In genomic region chr20:3848565-3848964, GRCh38 we compare ENCODE assay signal across 14 cellular contexts. TPM values are rescaled to one million over a fixed set of nuclear protein-coding genes. Genes with fewer than 3 reads are reported as not detected.
DNase-seq lines count a peak whose midpoint lies in the region; ATAC-seq and TF ChIP-seq lines count a peak whose summit lies in the region.
"Had no signal": no experiment of that assay in that cellular context is flagged by ENCODE, and none has a peak within 500 bp of the region (broad histone marks: within the 10 kb centered on the region; RNA-seq: fewer than 3 reads in every experiment).

No MANE protein-coding gene starts in this region.

- H3K9me3 ChIP-seq in PC-3 (ENCODE audit: low read length) (no peaks in the 10 kb centered on the region), thyroid gland (no peaks in the 10 kb centered on the region)
- H3K9me3 ChIP-seq: body of pancreas, spleen had no signal

- ATAC-seq in activated CD8-positive, alpha-beta memory T cell treated with anti-CD3 and anti-CD28 coated beads, Interleukin-2, amount 10 ng/mL, durations not matched to agents 7 days and 5 days, result no peak
- no peak for ATAC-seq in PC-3
- ATAC-seq in effector memory CD8-positive, alpha-beta T cell (replicated peaks), result no peak
- ATAC-seq: body of pancreas had no signal

- peak overlapping the region; percentile 100 for H3K4me2 ChIP-seq in PC-3 (ENCODE audit: low read length)

- H3K4me1 ChIP-seq in PC-3 (ENCODE audit: insufficient read depth, low read length) (peaks cover 34% of the 10 kb centered on the region), thyroid gland (peaks cover 0 to 6% of the 10 kb centered on the region in 2 donors)

- H3K9ac ChIP-seq in PC-3 (ENCODE audit: low read length), result no peak overlapping the region

- H3K27me3 ChIP-seq in PC-3 (ENCODE audit: low read length) (no peaks in the 10 kb centered on the region), thyroid gland (no peaks in the 10 kb centered on the region)
- H3K27me3 ChIP-seq: body of pancreas, spleen had no signal

- WGBS in thyroid gland, 2 donors, result 73 to 86% methylated on average over 1 of the region's 1 CpG

- H3K79me2 ChIP-seq in PC-3 (ENCODE audit: low read length), result peaks cover 46% of the 10 kb centered on the region

- peak overlapping the region; percentile 58 for H3K27ac Mint-ChIP-seq in activated CD8-positive, alpha-beta memory T cell treated with anti-CD3 and anti-CD28 coated beads, Interleukin-2, amount 10 ng/mL, durations not matched to agents 7 days and 5 days
- peak overlapping the region; percentile 83 to 94 for H3K27ac Mint-ChIP-seq in effector memory CD8-positive, alpha-beta T cell
- H3K27ac Mint-ChIP-seq in progenitor cell of endocrine pancreas, result peak overlapping the region; percentile 78

- H3K36me3 Mint-ChIP-seq in activated CD8-positive, alpha-beta memory T cell treated with anti-CD3 and anti-CD28 coated beads, Interleukin-2, amount 10 ng/mL, durations not matched to agents 7 days and 5 days, result peaks cover 6% of the 10 kb centered on the region
- peaks cover 16% of the 10 kb centered on the region for H3K36me3 Mint-ChIP-seq in effector memory CD8-positive, alpha-beta T cell (ENCODE audit: insufficient read depth)
- H3K36me3 Mint-ChIP-seq in progenitor cell of endocrine pancreas (ENCODE audit: insufficient read depth), result peaks cover 2% of the 10 kb centered on the region

- TF ChIP-seq POLR2A in thyroid gland (IDR thresholded peaks at IDR 0.05), result no peak

- H3K27me3 Mint-ChIP-seq in activated CD8-positive, alpha-beta memory T cell treated with anti-CD3 and anti-CD28 coated beads, Interleukin-2, amount 10 ng/mL, durations not matched to agents 7 days and 5 days, result no peaks in the 10 kb centered on the region
- H3K27me3 Mint-ChIP-seq in effector memory CD8-positive, alpha-beta T cell, result no peaks in the 10 kb centered on the region
- H3K27me3 Mint-ChIP-seq in progenitor cell of endocrine pancreas, result no peaks in the 10 kb centered on the region

- POLR2A ChIA-PET in PC-3 (lab: Charles Lee; ENCODE audit: unreplicated experiment), result no interaction called here

- H2AFZ ChIP-seq in PC-3 (ENCODE audit: low read length), result no peak overlapping the region

- peak overlapping the region; percentile 82 for H3K4me3 Mint-ChIP-seq in activated CD8-positive, alpha-beta memory T cell treated with anti-CD3 and anti-CD28 coated beads, Interleukin-2, amount 10 ng/mL, durations not matched to agents 7 days and 5 days
- H3K4me3 Mint-ChIP-seq in effector memory CD8-positive, alpha-beta T cell, result peak overlapping the region; percentile 88 to 90
- H3K4me3 Mint-ChIP-seq in progenitor cell of endocrine pancreas (ENCODE audit: low read depth), result peak overlapping the region; percentile 83

- no peaks in the 10 kb centered on the region for H3K36me3 ChIP-seq in PC-3 (ENCODE audit: low read depth, low read length)
- H3K36me3 ChIP-seq in thyroid gland, result no peaks in the 10 kb centered on the region

- H3K4me3 ChIP-seq in PC-3 (ENCODE audit: low read length), result no peak overlapping the region
- H3K4me3 ChIP-seq in thyroid gland (replicated peaks in 1 of 3), result no peak overlapping the region
- H3K4me3 ChIP-seq: body of pancreas had no signal

- no peaks in the 10 kb centered on the region for H3F3A ChIP-seq in PC-3 (ENCODE audit: low read length, unreplicated experiment)

- H3K9me2 ChIP-seq in PC-3 (replicated peaks; ENCODE audit: low read length), result no peaks in the 10 kb centered on the region

- no TSS peak for BruUV-seq in PC-3 (replicated peaks; lab: Mats Ljungman, UMichigan)

- H3K27ac ChIP-seq in PC-3 (ENCODE audit: low read length) (no peak overlapping the region), thyroid gland (no peak overlapping the region), caudate nucleus (ENCODE audit: low read depth, low read length) (no peak overlapping the region)

- intact Hi-C loops in PC-3 (cut with micrococcal nuclease), result no loop called here
- intact Hi-C loops in thyroid gland (cut with DNase I), result no loop called here

- TF ChIP-seq CTCF in PC-3 (conservative IDR thresholded peaks at IDR 0.05; ENCODE audit: low read depth, low read length), result no peak
- no peak for TF ChIP-seq CTCF in progenitor cell of endocrine pancreas (IDR thresholded peaks at IDR 0.05; ENCODE audit: unreplicated experiment)
- TF ChIP-seq CTCF in thyroid gland (IDR thresholded peaks at IDR 0.05), result no peak

- H3K4me1 Mint-ChIP-seq in activated CD8-positive, alpha-beta memory T cell treated with anti-CD3 and anti-CD28 coated beads, Interleukin-2, amount 10 ng/mL, durations not matched to agents 7 days and 5 days, result peaks cover 34% of the 10 kb centered on the region
- H3K4me1 Mint-ChIP-seq in effector memory CD8-positive, alpha-beta T cell (ENCODE audit: low read depth in 2 of 2), result peaks cover 19% of the 10 kb centered on the region in 2 donors
- H3K4me1 Mint-ChIP-seq in progenitor cell of endocrine pancreas (ENCODE audit: low read depth), result peaks cover 11% of the 10 kb centered on the region

- no peaks in the 10 kb centered on the region for H4K20me1 ChIP-seq in PC-3 (ENCODE audit: low read length)

- no peaks in the 10 kb centered on the region for H3K9me3 Mint-ChIP-seq in activated CD8-positive, alpha-beta memory T cell treated with anti-CD3 and anti-CD28 coated beads, Interleukin-2, amount 10 ng/mL, durations not matched to agents 7 days and 5 days (ENCODE audit: low read depth)
- no peaks in the 10 kb centered on the region for H3K9me3 Mint-ChIP-seq in effector memory CD8-positive, alpha-beta T cell
- H3K9me3 Mint-ChIP-seq in progenitor cell of endocrine pancreas (ENCODE audit: low read depth), result no peaks in the 10 kb centered on the region

- CTCF ChIA-PET in activated CD8-positive, alpha-beta memory T cell treated with anti-CD3 and anti-CD28 coated beads, Interleukin-2, amount 10 ng/mL, durations not matched to agents 7 days and 5 days (lab: Charles Lee), result interaction anchor here (1.0 kb wide), 1 partner anchor 62 kb away, joined by 4 read pairs; the partner anchor contains the start of gene CENPB
- CTCF ChIA-PET in PC-3 (lab: Charles Lee), result no interaction called here

- no peak for DNase-seq in activated CD8-positive, alpha-beta memory T cell treated with anti-CD3 and anti-CD28 coated beads, Interleukin-2, amount 10 ng/mL, durations not matched to agents 7 days and 5 days
- DNase-seq in activated CD8-positive, alpha-beta memory T cell treated with anti-CD3 and anti-CD28 coated beads, Interleukin-2, amount 50 U/mL, for 48 hours, result no peak
- no peak for DNase-seq in PC-3
- DNase-seq in effector memory CD8-positive, alpha-beta T cell, result no peak
- no peak for DNase-seq in progenitor cell of endocrine pancreas (ENCODE audit: low spot score, unreplicated experiment)
- DNase-seq in SIG-M5 (lab: John Stamatoyannopoulos, UW), result no peak
- no peak for DNase-seq in thyroid gland
- no peak for DNase-seq in caudate nucleus (lab: John Stamatoyannopoulos, UW)
- DNase-seq: ACHN, body of pancreas, DMS79 treated with DMSO at 0.1 percent for 48 hours, NCI-H1048, NCI-H2227 treated with DMSO at 0.1 percent for 48 hours, spleen had no signal

RNA-seq across cellular contexts. Expression of gene MAVS, which starts 1.9 kb away (rescaled TPM):
- total RNA-seq in activated CD8-positive, alpha-beta memory T cell treated with anti-CD3 and anti-CD28 coated beads, Interleukin-2, amount 10 ng/mL, durations not matched to agents 7 days and 5 days, result 10 to 100 TPM; 29.7 to 37.4 TPM
- 38.7 and 44.8 TPM in 2 replicates for total RNA-seq in PC-3 (2014; rRNA removed)
- total RNA-seq in progenitor cell of endocrine pancreas, result 42.2 and 43.8 TPM in 2 replicates
- total RNA-seq in thyroid gland, result 10 to 100 TPM; 30.4 to 52.3 (median 39.0) TPM

RNA-seq across cellular contexts. Expression of gene AP5S1, which starts 28.2 kb away (rescaled TPM):
- 10 to 100 TPM; 13.8 to 15.5 TPM for total RNA-seq in activated CD8-positive, alpha-beta memory T cell treated with anti-CD3 and anti-CD28 coated beads, Interleukin-2, amount 10 ng/mL, durations not matched to agents 7 days and 5 days
- 28.5 and 31.4 TPM in 2 replicates for total RNA-seq in PC-3 (2014; rRNA removed)
- 12.3 and 13.2 TPM in 2 replicates for total RNA-seq in progenitor cell of endocrine pancreas
- 10 to 100 TPM; 16.0 to 46.3 (median 35.0) TPM for total RNA-seq in thyroid gland

RNA-seq across cellular contexts. Expression of gene PANK2, which starts 40.6 kb away (rescaled TPM):
- total RNA-seq in activated CD8-positive, alpha-beta memory T cell treated with anti-CD3 and anti-CD28 coated beads, Interleukin-2, amount 10 ng/mL, durations not matched to agents 7 days and 5 days, result 10 to 100 TPM; 77.3 to 82.3 TPM
- total RNA-seq in PC-3 (2014; rRNA removed) (50.8 and 52.1 TPM in 2 replicates), progenitor cell of endocrine pancreas (53.8 and 57.6 TPM in 2 replicates), thyroid gland (10 to 100 TPM; 52.3 to 63.4 (median 61.4) TPM)

RNA-seq across cellular contexts. Expression of gene CDC25B, which starts 52.5 kb away (rescaled TPM):
- total RNA-seq in activated CD8-positive, alpha-beta memory T cell treated with anti-CD3 and anti-CD28 coated beads, Interleukin-2, amount 10 ng/mL, durations not matched to agents 7 days and 5 days, result 100 to 1,000 TPM; 194 to 312 TPM
- 89.7 and 106 TPM in 2 replicates for total RNA-seq in PC-3 (2014; rRNA removed)
- 36.7 and 37.6 TPM in 2 replicates for total RNA-seq in progenitor cell of endocrine pancreas
- total RNA-seq in thyroid gland, result 10 to 100 TPM; 23.7 to 43.9 (median 27.8) TPM
